ENCODE assay signal across 2 cellular contexts in the genomic region with DNA sequence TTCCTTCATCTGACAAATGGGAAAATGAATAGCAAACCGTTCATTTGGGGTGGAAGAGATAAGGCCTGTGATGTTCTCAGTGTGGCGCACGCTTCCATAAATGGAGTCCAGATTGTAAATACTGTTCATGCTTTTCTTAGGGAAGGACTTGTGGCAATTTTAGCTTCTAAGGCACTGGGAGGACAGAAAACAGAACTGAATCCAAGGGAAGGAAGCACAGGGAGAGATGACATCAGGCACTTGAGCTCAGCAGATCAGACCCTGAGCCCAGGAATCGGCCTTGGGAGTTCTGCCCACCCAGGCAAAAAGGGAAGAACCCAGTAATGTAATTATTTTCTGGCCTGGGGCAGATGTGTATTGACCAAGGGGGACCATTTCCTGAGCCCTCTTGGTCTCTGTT.
TF ChIP-seq lines count a peak whose summit lies in the region.

No MANE protein-coding gene starts in this region.

TF ChIP-seq in HEK293, 187 proteins besides CTCF, POLR2A, EP300 and RAD21:
- TF ChIP-seq GLI2 (tag by site-specific recombination; IDR thresholded peaks at IDR 0.05; ENCODE audit: borderline replicate concordance, low read depth) (no peak), EGR2 (tag by site-specific recombination; IDR thresholded peaks at IDR 0.05; ENCODE audit: low read depth) (no peak), WT1 (tag by site-specific recombination; IDR thresholded peaks at IDR 0.05) (no peak), SETDB1 (IDR thresholded peaks at IDR 0.05; ENCODE audit: insufficient read length, low read length) (no peak), ZNF157 (tag by site-specific recombination; IDR thresholded peaks at IDR 0.05) (no peak), ZFP37 (tag by site-specific recombination; IDR thresholded peaks at IDR 0.05) (no peak), ZBTB20 (tag by site-specific recombination; IDR thresholded peaks at IDR 0.05) (peak; percentile 76), ZNF394 (tag by site-specific recombination; IDR thresholded peaks at IDR 0.05; ENCODE audit: borderline replicate concordance) (no peak)

TF ChIP-seq in GM12878, 131 proteins besides CTCF, POLR2A, EP300 and RAD21:
- no peak for TF ChIP-seq ESRRA (IDR thresholded peaks at IDR 0.05; ENCODE audit: low read length)
- TF ChIP-seq KAT2A (conservative IDR thresholded peaks at IDR 0.05; ENCODE audit: control insufficient read depth, low read depth, low read length) = no peak
- TF ChIP-seq POLR2AphosphoS5 (IDR thresholded peaks at IDR 0.05; ENCODE audit: low read length) = no peak
- no peak for TF ChIP-seq CHD2 (IDR thresholded peaks at IDR 0.05; ENCODE audit: borderline replicate concordance, low read depth, low read length)
